Comparison of ENCODE assay signal across 1 cellular context in genomic region chr22:20418211-20418788, GRCh38.
TF ChIP-seq lines count a peak whose summit lies in the region.

No MANE protein-coding gene starts in this region.

TF ChIP-seq in K562, 482 proteins besides CTCF, POLR2A, EP300 and RAD21 (continued from another document and continues in another):
- TF ChIP-seq, protein P1, sequence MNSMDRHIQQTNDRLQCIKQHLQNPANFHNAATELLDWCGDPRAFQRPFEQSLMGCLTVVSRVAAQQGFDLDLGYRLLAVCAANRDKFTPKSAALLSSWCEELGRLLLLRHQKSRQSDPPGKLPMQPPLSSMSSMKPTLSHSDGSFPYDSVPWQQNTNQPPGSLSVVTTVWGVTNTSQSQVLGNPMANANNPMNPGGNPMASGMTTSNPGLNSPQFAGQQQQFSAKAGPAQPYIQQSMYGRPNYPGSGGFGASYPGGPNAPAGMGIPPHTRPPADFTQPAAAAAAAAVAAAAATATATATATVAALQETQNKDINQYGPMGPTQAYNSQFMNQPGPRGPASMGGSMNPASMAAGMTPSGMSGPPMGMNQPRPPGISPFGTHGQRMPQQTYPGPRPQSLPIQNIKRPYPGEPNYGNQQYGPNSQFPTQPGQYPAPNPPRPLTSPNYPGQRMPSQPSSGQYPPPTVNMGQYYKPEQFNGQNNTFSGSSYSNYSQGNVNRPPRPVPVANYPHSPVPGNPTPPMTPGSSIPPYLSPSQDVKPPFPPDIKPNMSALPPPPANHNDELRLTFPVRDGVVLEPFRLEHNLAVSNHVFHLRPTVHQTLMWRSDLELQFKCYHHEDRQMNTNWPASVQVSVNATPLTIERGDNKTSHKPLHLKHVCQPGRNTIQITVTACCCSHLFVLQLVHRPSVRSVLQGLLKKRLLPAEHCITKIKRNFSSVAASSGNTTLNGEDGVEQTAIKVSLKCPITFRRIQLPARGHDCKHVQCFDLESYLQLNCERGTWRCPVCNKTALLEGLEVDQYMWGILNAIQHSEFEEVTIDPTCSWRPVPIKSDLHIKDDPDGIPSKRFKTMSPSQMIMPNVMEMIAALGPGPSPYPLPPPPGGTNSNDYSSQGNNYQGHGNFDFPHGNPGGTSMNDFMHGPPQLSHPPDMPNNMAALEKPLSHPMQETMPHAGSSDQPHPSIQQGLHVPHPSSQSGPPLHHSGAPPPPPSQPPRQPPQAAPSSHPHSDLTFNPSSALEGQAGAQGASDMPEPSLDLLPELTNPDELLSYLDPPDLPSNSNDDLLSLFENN (IDR thresholded peaks at IDR 0.05; ENCODE audit: low read depth in 2 of 2, low read length in 2 of 2) = peak in 1 of 2 experiments; percentile 79; a peak in 1 of 4 replicates
- no peak for TF ChIP-seq ATF6 (CRISPR knock-in tag; IDR thresholded peaks at IDR 0.05)
- TF ChIP-seq ETV1 (tag; conservative IDR thresholded peaks at IDR 0.05; ENCODE audit: low read depth) = peak; percentile 89
- TF ChIP-seq FOS (IDR thresholded peaks at IDR 0.05; ENCODE audit: extremely low read depth, insufficient read length) = no peak
- TF ChIP-seq BCOR (IDR thresholded peaks at IDR 0.05) = peak; percentile 85
- peak; percentile 78 for TF ChIP-seq VEZF1 (CRISPR knock-in tag; IDR thresholded peaks at IDR 0.05)
- TF ChIP-seq, protein P2, sequence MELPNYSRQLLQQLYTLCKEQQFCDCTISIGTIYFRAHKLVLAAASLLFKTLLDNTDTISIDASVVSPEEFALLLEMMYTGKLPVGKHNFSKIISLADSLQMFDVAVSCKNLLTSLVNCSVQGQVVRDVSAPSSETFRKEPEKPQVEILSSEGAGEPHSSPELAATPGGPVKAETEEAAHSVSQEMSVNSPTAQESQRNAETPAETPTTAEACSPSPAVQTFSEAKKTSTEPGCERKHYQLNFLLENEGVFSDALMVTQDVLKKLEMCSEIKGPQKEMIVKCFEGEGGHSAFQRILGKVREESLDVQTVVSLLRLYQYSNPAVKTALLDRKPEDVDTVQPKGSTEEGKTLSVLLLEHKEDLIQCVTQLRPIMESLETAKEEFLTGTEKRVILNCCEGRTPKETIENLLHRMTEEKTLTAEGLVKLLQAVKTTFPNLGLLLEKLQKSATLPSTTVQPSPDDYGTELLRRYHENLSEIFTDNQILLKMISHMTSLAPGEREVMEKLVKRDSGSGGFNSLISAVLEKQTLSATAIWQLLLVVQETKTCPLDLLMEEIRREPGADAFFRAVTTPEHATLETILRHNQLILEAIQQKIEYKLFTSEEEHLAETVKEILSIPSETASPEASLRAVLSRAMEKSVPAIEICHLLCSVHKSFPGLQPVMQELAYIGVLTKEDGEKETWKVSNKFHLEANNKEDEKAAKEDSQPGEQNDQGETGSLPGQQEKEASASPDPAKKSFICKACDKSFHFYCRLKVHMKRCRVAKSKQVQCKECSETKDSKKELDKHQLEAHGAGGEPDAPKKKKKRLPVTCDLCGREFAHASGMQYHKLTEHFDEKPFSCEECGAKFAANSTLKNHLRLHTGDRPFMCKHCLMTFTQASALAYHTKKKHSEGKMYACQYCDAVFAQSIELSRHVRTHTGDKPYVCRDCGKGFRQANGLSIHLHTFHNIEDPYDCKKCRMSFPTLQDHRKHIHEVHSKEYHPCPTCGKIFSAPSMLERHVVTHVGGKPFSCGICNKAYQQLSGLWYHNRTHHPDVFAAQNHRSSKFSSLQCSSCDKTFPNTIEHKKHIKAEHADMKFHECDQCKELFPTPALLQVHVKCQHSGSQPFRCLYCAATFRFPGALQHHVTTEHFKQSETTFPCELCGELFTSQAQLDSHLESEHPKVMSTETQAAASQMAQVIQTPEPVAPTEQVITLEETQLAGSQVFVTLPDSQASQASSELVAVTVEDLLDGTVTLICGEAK (IDR thresholded peaks at IDR 0.05) = peak; percentile 60; the same call in 1 of the 2 replicates
- TF ChIP-seq, protein P2 (CRISPR knock-in tag; IDR thresholded peaks at IDR 0.05) = peak; percentile 20
- no peak; a peak in 1 of 4 replicates for TF ChIP-seq FOXA3 (CRISPR knock-in tag; conservative IDR thresholded peaks at IDR 0.05 in 1 of 2, IDR thresholded peaks at IDR 0.05 in 1 of 2)
- TF ChIP-seq CEBPB (tag; IDR thresholded peaks at IDR 0.05) = 0 out of 2 replicates have a peak, but pooled peaks have one; percentile 7
- TF ChIP-seq ZBTB8A (IDR thresholded peaks at IDR 0.05; ENCODE audit: partially characterized antibody) = no peak
- peak; percentile 69 for TF ChIP-seq MXI1 (IDR thresholded peaks at IDR 0.05; ENCODE audit: low read depth, low read length)
- no peak for TF ChIP-seq ZNF217 (CRISPR knock-in tag; IDR thresholded peaks at IDR 0.05)
- 0 out of 2 replicates have a peak, but pooled peaks have one; percentile 15 for TF ChIP-seq ZNF584 (CRISPR knock-in tag; IDR thresholded peaks at IDR 0.05; ENCODE audit: low read depth)
- TF ChIP-seq, protein P3, sequence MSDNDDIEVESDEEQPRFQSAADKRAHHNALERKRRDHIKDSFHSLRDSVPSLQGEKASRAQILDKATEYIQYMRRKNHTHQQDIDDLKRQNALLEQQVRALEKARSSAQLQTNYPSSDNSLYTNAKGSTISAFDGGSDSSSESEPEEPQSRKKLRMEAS (CRISPR knock-in tag; IDR thresholded peaks at IDR 0.05) = peak; percentile 92
- peak; percentile 95 to 97 for TF ChIP-seq MAZ (CRISPR knock-in tag; conservative IDR thresholded peaks at IDR 0.05 in 1 of 2, IDR thresholded peaks at IDR 0.05 in 1 of 2)
- TF ChIP-seq ZKSCAN1 (IDR thresholded peaks at IDR 0.05; ENCODE audit: low read depth, low read length) = 0 out of 2 replicates have a peak, but pooled peaks have one; percentile 41
- TF ChIP-seq, protein P4, sequence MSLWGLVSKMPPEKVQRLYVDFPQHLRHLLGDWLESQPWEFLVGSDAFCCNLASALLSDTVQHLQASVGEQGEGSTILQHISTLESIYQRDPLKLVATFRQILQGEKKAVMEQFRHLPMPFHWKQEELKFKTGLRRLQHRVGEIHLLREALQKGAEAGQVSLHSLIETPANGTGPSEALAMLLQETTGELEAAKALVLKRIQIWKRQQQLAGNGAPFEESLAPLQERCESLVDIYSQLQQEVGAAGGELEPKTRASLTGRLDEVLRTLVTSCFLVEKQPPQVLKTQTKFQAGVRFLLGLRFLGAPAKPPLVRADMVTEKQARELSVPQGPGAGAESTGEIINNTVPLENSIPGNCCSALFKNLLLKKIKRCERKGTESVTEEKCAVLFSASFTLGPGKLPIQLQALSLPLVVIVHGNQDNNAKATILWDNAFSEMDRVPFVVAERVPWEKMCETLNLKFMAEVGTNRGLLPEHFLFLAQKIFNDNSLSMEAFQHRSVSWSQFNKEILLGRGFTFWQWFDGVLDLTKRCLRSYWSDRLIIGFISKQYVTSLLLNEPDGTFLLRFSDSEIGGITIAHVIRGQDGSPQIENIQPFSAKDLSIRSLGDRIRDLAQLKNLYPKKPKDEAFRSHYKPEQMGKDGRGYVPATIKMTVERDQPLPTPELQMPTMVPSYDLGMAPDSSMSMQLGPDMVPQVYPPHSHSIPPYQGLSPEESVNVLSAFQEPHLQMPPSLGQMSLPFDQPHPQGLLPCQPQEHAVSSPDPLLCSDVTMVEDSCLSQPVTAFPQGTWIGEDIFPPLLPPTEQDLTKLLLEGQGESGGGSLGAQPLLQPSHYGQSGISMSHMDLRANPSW (CRISPR knock-in tag; IDR thresholded peaks at IDR 0.05) = peak; percentile 99
- TF ChIP-seq MYNN (IDR thresholded peaks at IDR 0.05) = peak; percentile 72; the same call in 1 of the 2 replicates
- TF ChIP-seq MYNN (CRISPR knock-in tag; IDR thresholded peaks at IDR 0.05) = peak; percentile 45; the same call in 1 of the 2 replicates
- TF ChIP-seq RBM22 (IDR thresholded peaks at IDR 0.05; ENCODE audit: low read depth, low read length, poor library complexity, severe bottlenecking) = peak; percentile 81
- no peak for TF ChIP-seq GTF2E2 (tag; IDR thresholded peaks at IDR 0.05)
- peak; percentile 72 for TF ChIP-seq JUN (IDR thresholded peaks at IDR 0.05; ENCODE audit: borderline replicate concordance, low read depth, low read length)
- TF ChIP-seq JUN (CRISPR knock-in tag; IDR thresholded peaks at IDR 0.05; ENCODE audit: borderline replicate concordance) = no peak
- TF ChIP-seq LARP7 (IDR thresholded peaks at IDR 0.05) = peak; percentile 0; the same call in 1 of the 2 replicates
- peak; percentile 7; the same call in 1 of the 2 replicates for TF ChIP-seq LCOR (CRISPR knock-in tag; IDR thresholded peaks at IDR 0.05)
- TF ChIP-seq L3MBTL2 (IDR thresholded peaks at IDR 0.05) = peak; percentile 96
- TF ChIP-seq IRF2 (CRISPR knock-in tag; IDR thresholded peaks at IDR 0.05) = 0 out of 2 replicates have a peak, but pooled peaks have one; percentile 57
- no peak for TF ChIP-seq SIRT6 (IDR thresholded peaks at IDR 0.05; ENCODE audit: low read depth, low read length)
- peak; percentile 88 for TF ChIP-seq NUFIP1 (IDR thresholded peaks at IDR 0.05; ENCODE audit: partially characterized antibody)
- TF ChIP-seq CTBP1 (IDR thresholded peaks at IDR 0.05; ENCODE audit: borderline replicate concordance) = peak; percentile 95
- 0 out of 2 replicates have a peak, but pooled peaks have one; percentile 36 for TF ChIP-seq ZNF395 (CRISPR knock-in tag; IDR thresholded peaks at IDR 0.05)
- TF ChIP-seq RBM39 (optimal IDR thresholded peaks at IDR 0.05; ENCODE audit: low read depth, low read length) = no peak
- peak; percentile 64; the same call in 1 of the 2 replicates for TF ChIP-seq ZNF431 (CRISPR knock-in tag; IDR thresholded peaks at IDR 0.05)
- 0 out of 2 replicates have a peak, but pooled peaks have one; percentile 10 for TF ChIP-seq ARID3B (CRISPR knock-in tag; IDR thresholded peaks at IDR 0.05; ENCODE audit: borderline replicate concordance)
- no peak for TF ChIP-seq RBM15 (IDR thresholded peaks at IDR 0.05; ENCODE audit: insufficient read depth, low read length)
- no peak for TF ChIP-seq ZNF668 (CRISPR knock-in tag; IDR thresholded peaks at IDR 0.05)
- 0 out of 2 replicates have a peak, but pooled peaks have one; percentile 21 for TF ChIP-seq CBFA2T2 (conservative IDR thresholded peaks at IDR 0.05)
